In genomic region chr20:34527016-34527415, GRCh38 we compare ENCODE assay signal across 15 cellular contexts. TPM values are rescaled to one million over a fixed set of nuclear protein-coding genes. Genes with fewer than 3 reads are reported as not detected.
DNase-seq lines count a peak whose midpoint lies in the region; ATAC-seq, FAIRE-seq and TF ChIP-seq lines count a peak whose summit lies in the region.
"Had no signal": no experiment of that assay in that cellular context is flagged by ENCODE, and none has a peak within 500 bp of the region (broad histone marks: within the 10 kb centered on the region; RNA-seq: fewer than 3 reads in every experiment).

No MANE protein-coding gene starts in this region.

- H3K9me3 ChIP-seq in ascending aorta (no peaks in the 10 kb centered on the region), keratinocyte (ENCODE audit: control insufficient read depth, low read depth, low read length) (no peaks in the 10 kb centered on the region), gastrocnemius medialis (no peaks in the 10 kb centered on the region)
- no peaks in the 10 kb centered on the region for H3K9me3 ChIP-seq in CD8-positive, alpha-beta memory T cell (ENCODE audit: low read length)
- H3K9me3 ChIP-seq: left lung, neutrophil had no signal

- H3K27ac ChIP-seq in ascending aorta: peak overlapping the region; percentile 71 to 79
- H3K27ac ChIP-seq in keratinocyte (ENCODE audit: control insufficient read depth, insufficient read depth, low read length): no peak overlapping the region
- peak overlapping the region; percentile 78 to 87 (median 79) for H3K27ac ChIP-seq in gastrocnemius medialis
- no peak overlapping the region for H3K27ac ChIP-seq in CD8-positive, alpha-beta memory T cell (ENCODE audit: low read depth, low read length)
- H3K27ac ChIP-seq: neutrophil had no signal

- H2AFZ ChIP-seq in keratinocyte (ENCODE audit: control insufficient read depth, low read length): no peak overlapping the region

- DNase-seq in Calu3 (no peak), ascending aorta (ENCODE audit: low spot score in 2 of 2) (no peak), keratinocyte (ENCODE audit: low read depth, low spot score) (no peak), gastrocnemius medialis (no peak), pons (ENCODE audit: low spot score) (no peak), dermis blood vessel endothelial cell (no peak)
- no peak for DNase-seq in activated T-cell treated with anti-CD3 and anti-CD28 coated beads, Interleukin-2, amount 50 U/mL, for 48 hours
- no peak for DNase-seq in CD8-positive, alpha-beta memory T cell
- DNase-seq: DND-41; effector memory CD4-positive, alpha-beta T cell; left lung; NCI-H1092 treated with DMSO at 0.1 percent for 48 hours had no signal

- H3K36me3 ChIP-seq in ascending aorta (peaks cover 39 to 49% of the 10 kb centered on the region in 2 donors), keratinocyte (ENCODE audit: control insufficient read depth in 2 of 2, extremely low read depth in 1 of 2, insufficient read depth in 2 of 2, low read length in 2 of 2) (peaks cover 39 to 58% of the 10 kb centered on the region in 2 experiments), gastrocnemius medialis (peaks cover 0 to 33% of the 10 kb centered on the region in 2 donors)
- H3K36me3 ChIP-seq in CD8-positive, alpha-beta memory T cell (ENCODE audit: insufficient read depth, low read length): peaks cover 44% of the 10 kb centered on the region

- no peak for FAIRE-seq in keratinocyte (lab: Jason Lieb, UNC)
- FAIRE-seq: HTR-8/SVneo had no signal

- no peaks in the 10 kb centered on the region for H3K27me3 ChIP-seq in ascending aorta
- H3K27me3 ChIP-seq in keratinocyte (ENCODE audit: control insufficient read depth, extremely low read depth, insufficient read depth, low read length): no peaks in the 10 kb centered on the region
- H3K27me3 ChIP-seq in gastrocnemius medialis: no peaks in the 10 kb centered on the region
- no peaks in the 10 kb centered on the region for H3K27me3 ChIP-seq in CD8-positive, alpha-beta memory T cell (ENCODE audit: insufficient read depth, low read length, poor library complexity, severe bottlenecking)
- H3K27me3 ChIP-seq: left lung, neutrophil had no signal

- H3K4me2 ChIP-seq in keratinocyte (ENCODE audit: control insufficient read depth, extremely low read depth, insufficient read depth, low read depth, low read length): no peak overlapping the region

- H3K4me3 Mint-ChIP-seq in Calu3 (ENCODE audit: low read depth, unreplicated experiment): peak overlapping the region; percentile 64
- H3K4me3 Mint-ChIP-seq in CD8-positive, alpha-beta memory T cell: no peak overlapping the region

- peak overlapping the region; percentile 90 for H3K27ac Mint-ChIP-seq in Calu3 (ENCODE audit: unreplicated experiment)
- peak overlapping the region in 1 of 8 donors; percentile 88 for H3K27ac Mint-ChIP-seq in CD8-positive, alpha-beta memory T cell

- H3K4me1 ChIP-seq in ascending aorta (peaks cover 6 to 48% of the 10 kb centered on the region in 2 donors), keratinocyte (ENCODE audit: control insufficient read depth, extremely low read depth, insufficient read depth, low read length) (peaks cover 22% of the 10 kb centered on the region), gastrocnemius medialis (peaks cover 53 to 63% of the 10 kb centered on the region in 2 donors)
- H3K4me1 ChIP-seq in CD8-positive, alpha-beta memory T cell (ENCODE audit: insufficient read depth, low read length): peaks cover 10% of the 10 kb centered on the region

- no TSS peak for BruUV-seq in Calu3 (replicated peaks; lab: Mats Ljungman, UMichigan)

- no peaks in the 10 kb centered on the region for H3K9me3 Mint-ChIP-seq in Calu3 (ENCODE audit: low read depth, unreplicated experiment)
- H3K9me3 Mint-ChIP-seq in CD8-positive, alpha-beta memory T cell: no peaks in the 10 kb centered on the region

- POLR2A ChIA-PET in CD8-positive, alpha-beta memory T cell (lab: Charles Lee): no interaction called here

- peak overlapping the region; percentile 53 for H3K9ac ChIP-seq in keratinocyte (ENCODE audit: control insufficient read depth, extremely low read depth, insufficient read depth, low read length)

- no peaks in the 10 kb centered on the region for H3K9me1 ChIP-seq in keratinocyte (ENCODE audit: control insufficient read depth, extremely low read depth, insufficient read depth, low read length)

- CTCF ChIA-PET in Calu3 (lab: Charles Lee): interaction anchor here (0.6 kb wide), 1 partner anchor 1914 kb away, joined by 4 read pairs; no protein-coding TSS in a partner anchor
- CTCF ChIA-PET in CD8-positive, alpha-beta memory T cell (lab: Charles Lee): no interaction called here

- TF ChIP-seq POLR2A in gastrocnemius medialis (IDR thresholded peaks at IDR 0.05): no peak

- peaks cover 20% of the 10 kb centered on the region for H4K20me1 ChIP-seq in keratinocyte (ENCODE audit: control insufficient read depth, extremely low read depth, insufficient read depth, low read length)

- no peaks in the 10 kb centered on the region for H3K27me3 Mint-ChIP-seq in Calu3 (ENCODE audit: unreplicated experiment)
- no peaks in the 10 kb centered on the region for H3K27me3 Mint-ChIP-seq in CD8-positive, alpha-beta memory T cell

- H3K4me3 ChIP-seq in ascending aorta (no peak overlapping the region), keratinocyte (ENCODE audit: control insufficient read depth in 2 of 3, extremely low read depth in 1 of 3, insufficient read depth in 2 of 3, low read depth in 1 of 3, low read length in 3 of 3) (no peak overlapping the region), gastrocnemius medialis (no peak overlapping the region)
- no peak overlapping the region for H3K4me3 ChIP-seq in CD8-positive, alpha-beta memory T cell (ENCODE audit: low read length)
- H3K4me3 ChIP-seq: left lung had no signal

- intact Hi-C loops in Calu3 (cut with micrococcal nuclease; ENCODE audit: unreplicated experiment): no loop called here
- intact Hi-C loops in ascending aorta (cut with DNase I): no loop called here
- intact Hi-C loops in gastrocnemius medialis (cut with DNase I; ENCODE audit: low total_unique reads): loop anchor here (5.0 kb wide), 1 partner anchor 165 kb away; the partner anchor contains the start of gene ITCH

- H3K4me1 Mint-ChIP-seq in Calu3 (ENCODE audit: low read depth, unreplicated experiment): peaks cover 77% of the 10 kb centered on the region
- peaks cover 34 to 58% (median 44%) of the 10 kb centered on the region in 3 donors for H3K4me1 Mint-ChIP-seq in CD8-positive, alpha-beta memory T cell

- no peak for TF ChIP-seq CTCF in Calu3 (IDR thresholded peaks at IDR 0.05; ENCODE audit: unreplicated experiment)
- no peak for TF ChIP-seq CTCF in ascending aorta (IDR thresholded peaks at IDR 0.05)
- no peak for TF ChIP-seq CTCF in keratinocyte (optimal IDR thresholded peaks at IDR 0.05 in 1 of 3, IDR thresholded peaks at IDR 0.05 in 1 of 3, conservative IDR thresholded peaks at IDR 0.05 in 1 of 3; ENCODE audit: extremely low read depth in 1 of 3, insufficient read depth in 2 of 3, low read length in 3 of 3)
- TF ChIP-seq CTCF in gastrocnemius medialis (IDR thresholded peaks at IDR 0.05 in 4 of 5, conservative IDR thresholded peaks at IDR 0.05 in 1 of 5): no peak

- in situ Hi-C loops in gastrocnemius medialis (cut with MboI; ENCODE audit: low sequenced_read_pairs in 4 of 4): loop anchor here in 1 of 4 donors (25.0 kb wide), 1 partner anchor 185 kb away; the partner anchor contains the start of gene TP53INP2

- dilution Hi-C loops in keratinocyte (cut with MboI; ENCODE audit: extremely low pct_ligation_motif_present, low sequenced_read_pairs): no loop called here

- ATAC-seq in gastrocnemius medialis: no peak
- ATAC-seq: activated CD4-positive, CD25-positive, alpha-beta regulatory T cell treated with anti-CD3 and anti-CD28 coated beads, Interleukin-2, amount 50 U/mL, for 24 hours; left lung had no signal

- peaks cover 69% of the 10 kb centered on the region for H3K36me3 Mint-ChIP-seq in Calu3 (ENCODE audit: insufficient read depth, unreplicated experiment)
- peaks cover 3 to 84% (median 16%) of the 10 kb centered on the region in 3 donors for H3K36me3 Mint-ChIP-seq in CD8-positive, alpha-beta memory T cell

- peaks cover 33% of the 10 kb centered on the region for H3K79me2 ChIP-seq in keratinocyte (ENCODE audit: control insufficient read depth, insufficient read depth, low read length)

RNA-seq across cellular contexts. Expression of gene DYNLRB1, which starts 10.8 kb away (rescaled TPM):
- 214 and 229 TPM in 2 replicates for total RNA-seq in Calu3 (2022)
- 148 TPM for total RNA-seq in ascending aorta
- 126 to 227 TPM (median 156 TPM) in 3 replicates for polyA plus RNA-seq in keratinocyte
- 50.1 TPM for polyA plus RNA-seq in keratinocyte (2011; ENCODE audit: low read depth)
- 204 and 229 TPM in 2 replicates for polyA plus RNA-seq in keratinocyte (2011; cell fraction: cytosol; rRNA removed)
- 83.6 and 89.5 TPM in 2 replicates for polyA plus RNA-seq in keratinocyte (2011; cell fraction: nucleus; rRNA removed)
- 242 and 320 TPM in 2 replicates for polyA plus RNA-seq in keratinocyte (2012; ENCODE audit: low replicate concordance)
- 133 to 171 TPM (median 164 TPM) in 3 replicates for polyA minus RNA-seq in keratinocyte
- polyA minus RNA-seq in keratinocyte (2011; cell fraction: cytosol; rRNA and poly(A)+ RNA removed): 79.2 TPM
- polyA minus RNA-seq in keratinocyte (2011; cell fraction: nucleus; rRNA and poly(A)+ RNA removed): 24.8 and 40.3 TPM in 2 replicates
- total RNA-seq in gastrocnemius medialis: 100 to 1,000 TPM; 115 to 216 (median 142) TPM
- total RNA-seq in dermis blood vessel endothelial cell: 29.6 and 36.9 TPM in 2 replicates
- total RNA-seq in CD8-positive, alpha-beta memory T cell: 10 to 100 TPM; 81.1 to 81.2 TPM
- 315 TPM for polyA plus RNA-seq in CD8-positive, alpha-beta memory T cell

RNA-seq across cellular contexts. Expression of gene MAP1LC3A, which starts 31.5 kb away (rescaled TPM):
- total RNA-seq in Calu3 (2022): 0.78 and 0.95 TPM in 2 replicates
- 131 TPM for total RNA-seq in ascending aorta
- 1.7 to 2.9 TPM (median 2.2 TPM) in 3 replicates for polyA plus RNA-seq in keratinocyte
- polyA plus RNA-seq in keratinocyte (2011; ENCODE audit: low read depth): 8.8 TPM
- 1.6 and 2.0 TPM in 2 replicates for polyA plus RNA-seq in keratinocyte (2011; cell fraction: cytosol; rRNA removed)
- polyA plus RNA-seq in keratinocyte (2011; cell fraction: nucleus; rRNA removed): 1.3 and 2.3 TPM in 2 replicates
- polyA plus RNA-seq in keratinocyte (2012; ENCODE audit: low replicate concordance): 2.9 and 12.5 TPM in 2 replicates
- polyA minus RNA-seq in keratinocyte: 1.6 to 1.7 TPM in 2 of 3 replicates, not detected in the other
- 4.8 TPM for polyA minus RNA-seq in keratinocyte (2011; cell fraction: cytosol; rRNA and poly(A)+ RNA removed)
- 1.5 and 1.7 TPM in 2 replicates for polyA minus RNA-seq in keratinocyte (2011; cell fraction: nucleus; rRNA and poly(A)+ RNA removed)
- total RNA-seq in gastrocnemius medialis: 10 to 100 TPM; 41.5 to 62.7 (median 56.4) TPM
- 20.9 and 45.8 TPM in 2 replicates for total RNA-seq in dermis blood vessel endothelial cell
- total RNA-seq in CD8-positive, alpha-beta memory T cell: 1 to 10 TPM; 1.5 to 1.7 TPM
- polyA plus RNA-seq in CD8-positive, alpha-beta memory T cell: 8.5 TPM

Comparison
In these comparisons a context has a peak if more than half of its experiments do, and no peak if none do; other contexts are left out.
1. H3K27ac ChIP-seq: peak in ascending aorta (2 of 2) and gastrocnemius medialis (4 of 4); none in keratinocyte (single experiment) and CD8-positive, alpha-beta memory T cell (single experiment).